In the genomic region with DNA sequence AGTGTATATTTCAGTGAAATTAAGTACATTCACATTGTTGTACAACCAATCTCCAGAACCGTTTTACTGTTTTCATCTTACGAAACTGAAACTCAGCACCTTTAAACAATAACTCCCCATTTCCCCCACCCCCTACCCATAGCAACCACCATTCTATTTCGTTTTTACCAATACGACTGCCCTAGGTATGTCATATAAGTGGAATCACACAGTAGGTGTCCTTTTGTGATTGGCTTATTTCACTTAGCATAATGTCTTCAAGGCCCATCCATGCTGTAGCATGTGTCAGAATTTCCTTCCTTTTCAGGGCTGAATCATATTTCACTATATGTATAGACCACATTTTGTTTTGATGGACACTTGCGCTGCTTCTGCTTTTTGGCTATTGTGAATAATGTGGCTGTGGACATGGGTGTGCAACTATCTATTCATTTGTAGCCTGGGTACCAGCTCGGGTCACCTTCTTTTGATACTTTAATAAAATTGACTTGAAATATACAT, we compare ENCODE assay signal across 17 cellular contexts. TPM values are rescaled to one million over a fixed set of nuclear protein-coding genes. Genes with fewer than 3 reads are reported as not detected.
DNase-seq lines count a peak whose midpoint lies in the region; ATAC-seq and TF ChIP-seq lines count a peak whose summit lies in the region.
"Had no signal": no experiment of that assay in that cellular context is flagged by ENCODE, and none has a peak within 500 bp of the region (broad histone marks: within the 10 kb centered on the region; RNA-seq: fewer than 3 reads in every experiment).

No MANE protein-coding gene starts in this region.

- H3K4me2 ChIP-seq in MM.1S (ENCODE audit: low read depth, low read length) = peak overlapping the region; percentile 21; the same call in 1 of the 2 replicates
- H3K4me2 ChIP-seq: GM23338 had no signal

- H3K4me3 ChIP-seq in HEK293 (ENCODE audit: low read depth, low read length) (no peak overlapping the region), MM.1S (ENCODE audit: low read length) (no peak overlapping the region)
- H3K4me3 ChIP-seq: GM23338 had no signal

- POLR2A ChIA-PET in HEK293 (lab: Yijun Ruan, JAX) = no interaction called here

- H3K9me3 Mint-ChIP-seq in activated naive CD4-positive, alpha-beta T cell treated with anti-CD3 and anti-CD28 coated beads, Interleukin-2, amount 50 U/mL, for 72 hours = peaks cover 0 to 4% of the 10 kb centered on the region in 2 donors
- no peaks in the 10 kb centered on the region for H3K9me3 Mint-ChIP-seq in stimulated activated effector memory CD8-positive, alpha-beta T cell treated with anti-CD3 and anti-CD28 coated beads, Interleukin-12 subunit alpha, Interleukin-12 subunit beta, amount 100 ng/mL, for 72 hours

- H4K20me1 ChIP-seq in MM.1S (ENCODE audit: insufficient read depth, low read length) = no peaks in the 10 kb centered on the region

- H3K27ac ChIP-seq in HEK293 (ENCODE audit: extremely low read depth, low read depth, low read length) = no peak overlapping the region
- no peak overlapping the region for H3K27ac ChIP-seq in MM.1S (ENCODE audit: low read length)

- no peak for DNase-seq in activated naive CD4-positive, alpha-beta T cell treated with anti-CD3 and anti-CD28 coated beads, Interleukin-2, amount 50 U/mL, for 72 hours (ENCODE audit: low spot score in 2 of 2)
- DNase-seq in activated naive CD4-positive, alpha-beta T cell (lab: John Stamatoyannopoulos, UW) = no peak
- DNase-seq in MM.1S (peak; percentile 47), NCI-H2227 treated with DMSO at 0.1 percent for 48 hours (lab: John Stamatoyannopoulos, UW) (no peak)
- DNase-seq in stimulated activated effector memory CD8-positive, alpha-beta T cell treated with anti-CD3 and anti-CD28 coated beads, Interleukin-12 subunit alpha, Interleukin-12 subunit beta, amount 100 ng/mL, for 72 hours (ENCODE audit: low spot score in 2 of 2) = no peak
- DNase-seq: C1 segment of cervical spinal cord; Calu3; CD4-positive, alpha-beta memory T cell; COR-L47; DMS53; DMS79 treated with DMSO at 0.1 percent for 48 hours; GF-D8; H9; HFFc6 had no signal

- H3F3A ChIP-seq in MM.1S (ENCODE audit: insufficient read depth, low read length) = no peaks in the 10 kb centered on the region

- H3K79me2 ChIP-seq in MM.1S (ENCODE audit: low read length) = no peaks in the 10 kb centered on the region

- H3K4me3 Mint-ChIP-seq in stimulated activated effector memory CD8-positive, alpha-beta T cell treated with anti-CD3 and anti-CD28 coated beads, Interleukin-12 subunit alpha, Interleukin-12 subunit beta, amount 100 ng/mL, for 72 hours = no peak overlapping the region
- H3K4me3 Mint-ChIP-seq: CD4-positive, alpha-beta memory T cell; GM23338; H9; HFFc6 had no signal

- no peaks in the 10 kb centered on the region for H3K9me2 ChIP-seq in MM.1S (replicated peaks; ENCODE audit: insufficient read depth, low read length)

- H3K4me1 Mint-ChIP-seq in stimulated activated effector memory CD8-positive, alpha-beta T cell treated with anti-CD3 and anti-CD28 coated beads, Interleukin-12 subunit alpha, Interleukin-12 subunit beta, amount 100 ng/mL, for 72 hours = no peaks in the 10 kb centered on the region
- H3K4me1 Mint-ChIP-seq: CD4-positive, alpha-beta memory T cell had no signal

- H3K27ac Mint-ChIP-seq in activated naive CD4-positive, alpha-beta T cell treated with anti-CD3 and anti-CD28 coated beads, Interleukin-2, amount 50 U/mL, for 72 hours = no peak overlapping the region
- H3K27ac Mint-ChIP-seq in stimulated activated effector memory CD8-positive, alpha-beta T cell treated with anti-CD3 and anti-CD28 coated beads, Interleukin-12 subunit alpha, Interleukin-12 subunit beta, amount 100 ng/mL, for 72 hours = no peak overlapping the region
- H3K27ac Mint-ChIP-seq: CD4-positive, alpha-beta memory T cell; GM23338; H9; HFFc6 had no signal

- no peak for TF ChIP-seq CTCF in HEK293 (tag by site-specific recombination; IDR thresholded peaks at IDR 0.05)
- TF ChIP-seq CTCF in MM.1S (IDR thresholded peaks at IDR 0.05; ENCODE audit: low read length) = no peak

- ATAC-seq in activated naive CD4-positive, alpha-beta T cell treated with anti-CD3 and anti-CD28 coated beads, Interleukin-2, amount 50 U/mL, for 72 hours = peak; percentile 65 to 84
- ATAC-seq in stimulated activated effector memory CD8-positive, alpha-beta T cell treated with anti-CD3 and anti-CD28 coated beads, Interleukin-12 subunit alpha, Interleukin-12 subunit beta, amount 100 ng/mL, for 72 hours = peak; percentile 70
- ATAC-seq: GM23338, HCT116 had no signal

- no peaks in the 10 kb centered on the region for H3K36me3 Mint-ChIP-seq in activated naive CD4-positive, alpha-beta T cell treated with anti-CD3 and anti-CD28 coated beads, Interleukin-2, amount 50 U/mL, for 72 hours
- no peaks in the 10 kb centered on the region for H3K36me3 Mint-ChIP-seq in stimulated activated effector memory CD8-positive, alpha-beta T cell treated with anti-CD3 and anti-CD28 coated beads, Interleukin-12 subunit alpha, Interleukin-12 subunit beta, amount 100 ng/mL, for 72 hours
- H3K36me3 Mint-ChIP-seq: CD4-positive, alpha-beta memory T cell had no signal

- H2AFZ ChIP-seq in MM.1S (ENCODE audit: low read length) = no peak overlapping the region
- H2AFZ ChIP-seq: GM23338 had no signal

- no peak overlapping the region for H3K9ac ChIP-seq in MM.1S (ENCODE audit: low read length)

- H3K36me3 ChIP-seq in HEK293 (ENCODE audit: control insufficient read depth in 2 of 2, insufficient read depth in 1 of 2, low read length in 2 of 2) (no peaks in the 10 kb centered on the region), MM.1S (replicated peaks; ENCODE audit: insufficient read depth, low read length) (no peaks in the 10 kb centered on the region)

- H3K9me3 ChIP-seq in HEK293 (ENCODE audit: control insufficient read depth, insufficient read depth, low read depth, low read length) (no peaks in the 10 kb centered on the region), MM.1S (replicated peaks; ENCODE audit: insufficient read depth, low read length) (no peaks in the 10 kb centered on the region)

- CTCF ChIA-PET in HEK293 (lab: Yijun Ruan, JAX) = interaction anchor here (1.0 kb wide), 1 partner anchor 11 kb away, joined by 5 read pairs; no protein-coding TSS in a partner anchor

- H3K4me1 ChIP-seq in HEK293 (ENCODE audit: control insufficient read depth, insufficient read depth, low read length) (no peaks in the 10 kb centered on the region), MM.1S (ENCODE audit: low read length) (peaks cover 6% of the 10 kb centered on the region)

- no peaks in the 10 kb centered on the region for H3K27me3 ChIP-seq in MM.1S (replicated peaks; ENCODE audit: insufficient read depth, low read length)

TF ChIP-seq in HEK293, 187 proteins besides CTCF, POLR2A, EP300 and RAD21 (continues in another document):
- TF ChIP-seq, protein P1, sequence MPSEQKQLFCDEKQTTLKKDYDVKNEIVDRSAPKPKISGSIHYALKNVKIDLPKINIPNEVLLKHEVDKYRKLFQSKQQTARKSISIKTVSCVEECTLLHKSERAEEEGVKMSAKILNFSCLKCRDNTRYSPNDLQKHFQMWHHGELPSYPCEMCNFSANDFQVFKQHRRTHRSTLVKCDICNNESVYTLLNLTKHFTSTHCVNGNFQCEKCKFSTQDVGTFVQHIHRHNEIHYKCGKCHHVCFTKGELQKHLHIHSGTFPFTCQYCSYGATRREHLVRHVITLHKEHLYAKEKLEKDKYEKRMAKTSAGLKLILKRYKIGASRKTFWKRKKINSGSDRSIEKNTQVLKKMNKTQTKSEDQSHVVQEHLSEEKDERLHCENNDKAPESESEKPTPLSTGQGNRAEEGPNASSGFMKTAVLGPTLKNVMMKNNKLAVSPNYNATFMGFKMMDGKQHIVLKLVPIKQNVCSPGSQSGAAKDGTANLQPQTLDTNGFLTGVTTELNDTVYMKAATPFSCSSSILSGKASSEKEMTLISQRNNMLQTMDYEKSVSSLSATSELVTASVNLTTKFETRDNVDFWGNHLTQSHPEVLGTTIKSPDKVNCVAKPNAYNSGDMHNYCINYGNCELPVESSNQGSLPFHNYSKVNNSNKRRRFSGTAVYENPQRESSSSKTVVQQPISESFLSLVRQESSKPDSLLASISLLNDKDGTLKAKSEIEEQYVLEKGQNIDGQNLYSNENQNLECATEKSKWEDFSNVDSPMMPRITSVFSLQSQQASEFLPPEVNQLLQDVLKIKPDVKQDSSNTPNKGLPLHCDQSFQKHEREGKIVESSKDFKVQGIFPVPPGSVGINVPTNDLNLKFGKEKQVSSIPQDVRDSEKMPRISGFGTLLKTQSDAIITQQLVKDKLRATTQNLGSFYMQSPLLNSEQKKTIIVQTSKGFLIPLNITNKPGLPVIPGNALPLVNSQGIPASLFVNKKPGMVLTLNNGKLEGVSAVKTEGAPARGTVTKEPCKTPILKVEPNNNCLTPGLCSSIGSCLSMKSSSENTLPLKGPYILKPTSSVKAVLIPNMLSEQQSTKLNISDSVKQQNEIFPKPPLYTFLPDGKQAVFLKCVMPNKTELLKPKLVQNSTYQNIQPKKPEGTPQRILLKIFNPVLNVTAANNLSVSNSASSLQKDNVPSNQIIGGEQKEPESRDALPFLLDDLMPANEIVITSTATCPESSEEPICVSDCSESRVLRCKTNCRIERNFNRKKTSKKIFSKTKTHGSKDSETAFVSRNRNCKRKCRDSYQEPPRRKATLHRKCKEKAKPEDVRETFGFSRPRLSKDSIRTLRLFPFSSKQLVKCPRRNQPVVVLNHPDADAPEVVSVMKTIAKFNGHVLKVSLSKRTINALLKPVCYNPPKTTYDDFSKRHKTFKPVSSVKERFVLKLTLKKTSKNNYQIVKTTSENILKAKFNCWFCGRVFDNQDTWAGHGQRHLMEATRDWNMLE (tag by site-specific recombination; conservative IDR thresholded peaks at IDR 0.05; ENCODE audit: low read depth) = no peak
- TF ChIP-seq ZNF2 (tag by site-specific recombination; IDR thresholded peaks at IDR 0.05) (no peak), TRIM28 (IDR thresholded peaks at IDR 0.05; ENCODE audit: borderline replicate concordance, low read length) (no peak), ZNF660 (tag by site-specific recombination; IDR thresholded peaks at IDR 0.05) (no peak), ZNF621 (tag by site-specific recombination; IDR thresholded peaks at IDR 0.05) (no peak), ZNF146 (tag by site-specific recombination; IDR thresholded peaks at IDR 0.05) (peak; percentile 59), ZFHX2 (tag by site-specific recombination; conservative IDR thresholded peaks at IDR 0.05) (no peak)

RNA-seq across cellular contexts. Expression of a gene that starts 34.3 kb away (rescaled TPM):
- 1 to 10 TPM; 1.3 to 4.6 TPM for total RNA-seq in activated naive CD4-positive, alpha-beta T cell treated with anti-CD3 and anti-CD28 coated beads, Interleukin-2, amount 50 U/mL, for 72 hours
